Comparison of ENCODE assay signal across 19 cellular contexts in the genomic region with DNA sequence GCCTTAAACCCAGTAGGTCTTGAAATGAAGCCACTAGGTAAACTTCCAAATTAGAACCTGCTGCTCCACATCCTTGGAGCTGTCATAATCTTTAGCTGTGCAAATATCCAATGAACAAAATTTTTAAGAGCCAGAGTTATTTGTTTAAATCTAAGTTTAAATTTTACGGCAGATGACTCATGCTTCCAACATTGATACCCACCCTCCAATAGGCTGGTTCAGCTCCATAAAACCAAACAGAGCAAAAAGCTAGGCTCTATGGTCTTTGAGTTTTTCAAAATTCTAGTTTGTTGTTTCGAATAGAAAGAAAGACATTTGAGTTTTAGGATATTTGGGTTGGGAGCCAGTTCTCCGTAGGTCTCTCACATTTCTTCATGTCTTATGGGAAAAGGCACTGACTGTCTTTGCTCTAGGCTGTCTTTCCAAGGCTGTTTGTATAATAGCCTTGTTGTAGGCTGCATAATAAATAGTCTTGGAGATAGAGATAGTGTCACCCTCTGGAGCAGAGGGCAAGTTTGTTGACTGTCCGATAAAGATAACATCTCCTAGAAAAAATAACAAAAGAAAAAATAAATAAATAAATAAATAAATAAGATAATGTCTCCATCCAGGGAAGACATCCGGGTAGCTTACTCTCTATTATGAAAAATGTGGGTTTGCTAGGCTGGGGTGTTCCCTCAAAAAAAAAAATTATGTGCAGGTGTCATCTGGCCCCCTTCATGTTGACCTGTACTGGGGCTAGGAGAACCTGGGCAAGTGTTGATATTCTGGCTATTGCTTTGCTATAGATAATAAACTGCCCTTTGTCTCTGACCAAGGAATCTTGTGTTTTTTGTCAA. TPM values are rescaled to one million over a fixed set of nuclear protein-coding genes. Genes with fewer than 3 reads are reported as not detected.
DNase-seq lines count a peak whose midpoint lies in the region; ATAC-seq and TF ChIP-seq lines count a peak whose summit lies in the region.
"Had no signal": no experiment of that assay in that cellular context is flagged by ENCODE, and none has a peak within 500 bp of the region (broad histone marks: within the 10 kb centered on the region; RNA-seq: fewer than 3 reads in every experiment).

No MANE protein-coding gene starts in this region.

- no peak overlapping the region for H3K4me2 ChIP-seq in Karpas-422 (ENCODE audit: low read depth, low read length, poor library complexity, severe bottlenecking)
- H3K4me2 ChIP-seq in trophoblast cell (ENCODE audit: low read length), result no peak overlapping the region

- H3K4me3 ChIP-seq in Karpas-422 (ENCODE audit: low read length) (no peak overlapping the region), trophoblast cell (ENCODE audit: low read depth, low read length) (no peak overlapping the region)
- H3K4me3 ChIP-seq: MG63, SJSA1 had no signal

- H3K27ac ChIP-seq in C4-2B (peak overlapping the region; percentile 70; the same call in 1 of the 2 replicates), Karpas-422 (ENCODE audit: low read length) (no peak overlapping the region), trophoblast cell (ENCODE audit: low read depth, low read length) (peak overlapping the region; percentile 10)
- H3K27ac ChIP-seq: SJSA1 had no signal

- no peak overlapping the region for H3K23ac ChIP-seq in trophoblast cell (ENCODE audit: low read length)

- no peak overlapping the region for H4K8ac ChIP-seq in trophoblast cell (ENCODE audit: low read depth, low read length)

- CTCF ChIA-PET in HEK293T (lab: Yijun Ruan, JAX), result no interaction called here

- H4K91ac ChIP-seq in trophoblast cell (ENCODE audit: low read depth, low read length), result no peak overlapping the region

- H2BK5ac ChIP-seq in trophoblast cell (ENCODE audit: low read depth, low read length, poor library complexity), result no peak overlapping the region

- no peak for ATAC-seq in activated naive CD4-positive, alpha-beta T cell treated with anti-CD3 and anti-CD28 coated beads, Interleukin-2, amount 50 U/mL, for 72 hours
- ATAC-seq: Right ventricle myocardium inferior had no signal

- H2AFZ ChIP-seq in Karpas-422 (ENCODE audit: low read length), result no peak overlapping the region
- no peak overlapping the region for H2AFZ ChIP-seq in trophoblast cell (ENCODE audit: insufficient read depth, low read length, poor library complexity)

- H3K9me3 Mint-ChIP-seq in activated naive CD4-positive, alpha-beta T cell treated with anti-CD3 and anti-CD28 coated beads, Interleukin-2, amount 50 U/mL, for 72 hours, result no peaks in the 10 kb centered on the region
- H3K9me3 Mint-ChIP-seq: CD4-positive, CD25-positive, alpha-beta regulatory T cell had no signal

- no peak overlapping the region for H3K4ac ChIP-seq in trophoblast cell (ENCODE audit: low read depth, low read length)

- no peak overlapping the region for H3K27ac Mint-ChIP-seq in activated naive CD4-positive, alpha-beta T cell treated with anti-CD3 and anti-CD28 coated beads, Interleukin-2, amount 50 U/mL, for 72 hours
- H3K27ac Mint-ChIP-seq: CD4-positive, CD25-positive, alpha-beta regulatory T cell had no signal

- no peak overlapping the region for H4K12ac ChIP-seq in trophoblast cell (ENCODE audit: low read depth, low read length)

- POLR2A ChIA-PET in HEK293T (lab: Yijun Ruan, JAX), result interaction anchor here (0.7 kb wide), 1 partner anchor 13 kb away, joined by 3 read pairs; no protein-coding TSS in a partner anchor

- DNase-seq in Karpas-422, result peak; percentile 7
- peak; percentile 45 for DNase-seq in RPMI8226
- DNase-seq in trophoblast cell, result no peak
- DNase-seq in activated naive CD4-positive, alpha-beta T cell treated with anti-CD3 and anti-CD28 coated beads, Interleukin-2, amount 50 U/mL, for 72 hours (ENCODE audit: low spot score in 2 of 2), result no peak
- DNase-seq in HEK293T (ENCODE audit: extremely low spot score), result no peak
- no peak for DNase-seq in cerebellar cortex (ENCODE audit: low spot score)
- DNase-seq: BE2C; CD4-positive, CD25-positive, alpha-beta regulatory T cell; KBM-7; MG63; NCI-H1048; NCI-H1436 treated with DMSO at 0.1 percent for 48 hours; NCI-H510A; NCI-H748 treated with DMSO at 0.1 percent for 48 hours; T-helper 1 cell had no signal

- H2BK120ac ChIP-seq in trophoblast cell (ENCODE audit: insufficient read depth, low read length, poor library complexity), result no peak overlapping the region

- H2BK12ac ChIP-seq in trophoblast cell (ENCODE audit: low read length), result no peak overlapping the region

- no peaks in the 10 kb centered on the region for H3K9me3 ChIP-seq in Karpas-422 (ENCODE audit: low read length)
- no peaks in the 10 kb centered on the region for H3K9me3 ChIP-seq in trophoblast cell (ENCODE audit: insufficient read depth, low read depth, low read length)
- H3K9me3 ChIP-seq: BE2C, MG63, SJSA1 had no signal

- H3K79me2 ChIP-seq in Karpas-422 (ENCODE audit: low read length) (no peaks in the 10 kb centered on the region), trophoblast cell (ENCODE audit: control insufficient read depth, insufficient read depth, low read length, poor library complexity) (no peaks in the 10 kb centered on the region)

- H3K36me3 Mint-ChIP-seq in activated naive CD4-positive, alpha-beta T cell treated with anti-CD3 and anti-CD28 coated beads, Interleukin-2, amount 50 U/mL, for 72 hours, result no peaks in the 10 kb centered on the region
- H3K36me3 Mint-ChIP-seq: CD4-positive, CD25-positive, alpha-beta regulatory T cell had no signal

- no peak for TF ChIP-seq CTCF in C4-2B (conservative IDR thresholded peaks at IDR 0.05)

- H3K36me3 ChIP-seq in Karpas-422 (ENCODE audit: insufficient read depth, low read length) (no peaks in the 10 kb centered on the region), trophoblast cell (ENCODE audit: control insufficient read depth in 1 of 2, insufficient read depth in 2 of 2, low read length in 2 of 2) (no peaks in the 10 kb centered on the region)
- H3K36me3 ChIP-seq: BE2C, MG63, SJSA1 had no signal

- no peaks in the 10 kb centered on the region for H4K20me1 ChIP-seq in Karpas-422 (ENCODE audit: insufficient read depth, low read depth, low read length)

- H3K27me3 ChIP-seq in Karpas-422 (ENCODE audit: low read length), result no peaks in the 10 kb centered on the region
- H3K27me3 ChIP-seq in trophoblast cell (ENCODE audit: insufficient read depth, low read length), result no peaks in the 10 kb centered on the region
- H3K27me3 ChIP-seq: BE2C, MG63, SJSA1 had no signal

- H3K4me1 ChIP-seq in Karpas-422 (ENCODE audit: low read length) (no peaks in the 10 kb centered on the region), trophoblast cell (ENCODE audit: control insufficient read depth in 1 of 2, insufficient read depth in 2 of 2, low read length in 2 of 2) (peaks cover 8 to 9% of the 10 kb centered on the region in 2 experiments)
- H3K4me1 ChIP-seq: BE2C, SJSA1 had no signal

- H3K79me1 ChIP-seq in trophoblast cell (ENCODE audit: low read length), result peaks cover 5% of the 10 kb centered on the region

- no peaks in the 10 kb centered on the region for H3K9me2 ChIP-seq in Karpas-422 (replicated peaks; ENCODE audit: insufficient read depth, low read length)

- no peak overlapping the region for H3K9ac ChIP-seq in Karpas-422 (ENCODE audit: low read length)
- H3K9ac ChIP-seq in trophoblast cell (ENCODE audit: low read length), result no peak overlapping the region

- H3K18ac ChIP-seq in trophoblast cell (ENCODE audit: low read length), result no peak overlapping the region

- no peak overlapping the region for H2AK5ac ChIP-seq in trophoblast cell (ENCODE audit: low read length)

- no peak overlapping the region for H3K14ac ChIP-seq in trophoblast cell (ENCODE audit: low read length)

- WGBS in trophoblast cell (ENCODE audit: extremely low coverage, insufficient coverage, insufficient read length), result no CpG with 5 or more reads among the region's 5 CpGs

TF ChIP-seq in HEK293T, 16 proteins besides CTCF, POLR2A, EP300 and RAD21:
- TF ChIP-seq FOXA1 (IDR thresholded peaks at IDR 0.05) (no peak), LEF1 (IDR thresholded peaks at IDR 0.05; ENCODE audit: borderline replicate concordance) (no peak), ELF4 (IDR thresholded peaks at IDR 0.05) (no peak), HDGF (IDR thresholded peaks at IDR 0.05; ENCODE audit: borderline replicate concordance) (no peak), TARDBP (IDR thresholded peaks at IDR 0.05) (no peak), SUZ12 (IDR thresholded peaks at IDR 0.05) (no peak), SP1 (IDR thresholded peaks at IDR 0.05) (no peak), BHLHE40 (IDR thresholded peaks at IDR 0.05; ENCODE audit: borderline replicate concordance) (no peak), NFRKB (IDR thresholded peaks at IDR 0.05) (no peak), FOXM1 (IDR thresholded peaks at IDR 0.05; ENCODE audit: borderline replicate concordance) (no peak), FOXK2 (IDR thresholded peaks at IDR 0.05) (no peak), CTBP1 (IDR thresholded peaks at IDR 0.05; ENCODE audit: borderline replicate concordance) (no peak), L3MBTL2 (conservative IDR thresholded peaks at IDR 0.05) (no peak), ARNT (IDR thresholded peaks at IDR 0.05) (no peak), ZNF384 (IDR thresholded peaks at IDR 0.05) (no peak)
- TF ChIP-seq, protein P1, sequence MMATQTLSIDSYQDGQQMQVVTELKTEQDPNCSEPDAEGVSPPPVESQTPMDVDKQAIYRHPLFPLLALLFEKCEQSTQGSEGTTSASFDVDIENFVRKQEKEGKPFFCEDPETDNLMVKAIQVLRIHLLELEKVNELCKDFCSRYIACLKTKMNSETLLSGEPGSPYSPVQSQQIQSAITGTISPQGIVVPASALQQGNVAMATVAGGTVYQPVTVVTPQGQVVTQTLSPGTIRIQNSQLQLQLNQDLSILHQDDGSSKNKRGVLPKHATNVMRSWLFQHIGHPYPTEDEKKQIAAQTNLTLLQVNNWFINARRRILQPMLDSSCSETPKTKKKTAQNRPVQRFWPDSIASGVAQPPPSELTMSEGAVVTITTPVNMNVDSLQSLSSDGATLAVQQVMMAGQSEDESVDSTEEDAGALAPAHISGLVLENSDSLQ (IDR thresholded peaks at IDR 0.05), result no peak

RNA-seq across cellular contexts. Expression of gene SLC2A12, which starts 36.5 kb away (rescaled TPM):
- 0.14 and 0.34 TPM in 2 replicates for total RNA-seq in Karpas-422 (2014; rRNA removed; shearing (Covaris generic); ENCODE audit: low replicate concordance)
- polyA plus RNA-seq in trophoblast cell (2013), result 17.4 and 17.5 TPM in 2 replicates
- total RNA-seq in activated naive CD4-positive, alpha-beta T cell treated with anti-CD3 and anti-CD28 coated beads, Interleukin-2, amount 50 U/mL, for 72 hours, result under 1 TPM; 0.18 to 0.51 TPM
- total RNA-seq: A673; CD4-positive, CD25-positive, alpha-beta regulatory T cell had no signal

Comparison
In these comparisons a context has a peak if more than half of its experiments do, and no peak if none do; other contexts are left out.
1. DNase-seq: peak in Karpas-422 (single experiment) and RPMI8226 (single experiment); none in trophoblast cell (0 of 2), activated naive CD4-positive, alpha-beta T cell treated with anti-CD3 and anti-CD28 coated beads, Interleukin-2, amount 50 U/mL, for 72 hours (0 of 2), HEK293T (single experiment) and cerebellar cortex (single experiment).